Comparison of ENCODE assay signal across 15 cellular contexts in genomic region chr6:113461153-113461897, GRCh38.
DNase-seq lines count a peak whose midpoint lies in the region; ATAC-seq, FAIRE-seq and TF ChIP-seq lines count a peak whose summit lies in the region.
"Had no signal": no experiment of that assay in that cellular context is flagged by ENCODE, and none has a peak within 500 bp of the region (broad histone marks: within the 10 kb centered on the region; RNA-seq: fewer than 3 reads in every experiment).

No MANE protein-coding gene starts in this region.

- H3K27me3 ChIP-seq in HepG2 (ENCODE audit: control insufficient read depth in 1 of 2, insufficient read depth in 2 of 2, low read length in 2 of 2) (no peaks in the 10 kb centered on the region), right lobe of liver (no peaks in the 10 kb centered on the region), PC-3 (ENCODE audit: low read length) (no peaks in the 10 kb centered on the region)
- H3K27me3 ChIP-seq: BLaER1 treated with 17β-estradiol and CSF1 and Interleukin-3, amounts not matched to agents 10 nM and 100 nM; tibial artery had no signal

- H3K27ac Mint-ChIP-seq in effector memory CD8-positive, alpha-beta T cell: no peak overlapping the region

- no peak overlapping the region for H3K4me3 ChIP-seq in HepG2 (replicated peaks in 1 of 3; ENCODE audit: insufficient read depth in 1 of 3, low read depth in 2 of 3, low read length in 3 of 3)
- no peak overlapping the region for H3K4me3 ChIP-seq in right lobe of liver
- H3K4me3 ChIP-seq in PC-3 (ENCODE audit: low read length): no peak overlapping the region
- H3K4me3 ChIP-seq: BLaER1 treated with 17β-estradiol and CSF1 and Interleukin-3, amounts not matched to agents 10 nM and 100 nM; K562; prostate gland; tibial artery had no signal

- WGBS in HepG2 (ENCODE audit: low lambda C conversion rate): 54% methylated on average over 4 of the region's 4 CpGs
- 81% methylated on average over 4 of the region's 4 CpGs for WGBS in right lobe of liver (ENCODE audit: insufficient coverage, low coverage, low lambda C conversion rate, missing lambda C conversion rate)

- FAIRE-seq in HepG2 (lab: Jason Lieb, UNC): no peak
- FAIRE-seq: K562 had no signal

- H3K4me2 ChIP-seq in HepG2 (ENCODE audit: low read depth, low read length): no peak overlapping the region
- H3K4me2 ChIP-seq in PC-3 (ENCODE audit: low read length): no peak overlapping the region
- H3K4me2 ChIP-seq: BLaER1 treated with 17β-estradiol and CSF1 and Interleukin-3, amounts not matched to agents 10 nM and 100 nM had no signal

- no peaks in the 10 kb centered on the region for H3F3A ChIP-seq in PC-3 (ENCODE audit: low read length, unreplicated experiment)

- ATAC-seq in HepG2 (peak; percentile 62), right lobe of liver (no peak), PC-3 (no peak), HG03442 (IDR thresholded peaks at IDR 0.05; ENCODE audit: unreplicated experiment) (no peak), left colon (no peak)
- ATAC-seq in effector memory CD8-positive, alpha-beta T cell (replicated peaks): no peak
- ATAC-seq: esophagus mucosa, K562 had no signal

- CTCF ChIA-PET in HepG2 (lab: Yijun Ruan, JAX; ENCODE audit: low intra/inter-chr PET ratio, low total read pairs): no interaction called here
- CTCF ChIA-PET in PC-3 (lab: Charles Lee): no interaction called here

- POLR2A ChIA-PET in HepG2 (lab: Yijun Ruan, JAX): interaction anchor here (1.1 kb wide), 1 partner anchor 397 kb away, joined by 3 read pairs; no protein-coding TSS in a partner anchor
- POLR2A ChIA-PET in PC-3 (lab: Charles Lee; ENCODE audit: unreplicated experiment): no interaction called here

- intact Hi-C loops in HepG2 (cut with micrococcal nuclease; ENCODE audit: unreplicated experiment) (loop anchor here (2.0 kb wide), 1 partner anchor 155 kb away; no protein-coding TSS in a partner anchor), right lobe of liver (cut with DNase I) (no loop called here), PC-3 (cut with micrococcal nuclease) (no loop called here), left colon (cut with DNase I, micrococcal nuclease) (no loop called here)

- no peak overlapping the region for H3K9ac ChIP-seq in HepG2 (ENCODE audit: insufficient read depth, low read depth, low read length)
- no peak overlapping the region for H3K9ac ChIP-seq in PC-3 (ENCODE audit: low read length)
- H3K9ac ChIP-seq: BLaER1 treated with 17β-estradiol and CSF1 and Interleukin-3, amounts not matched to agents 10 nM and 100 nM had no signal

- H2AFZ ChIP-seq in HepG2 (ENCODE audit: low read length) (no peak overlapping the region), PC-3 (ENCODE audit: low read length) (no peak overlapping the region)

- no peak overlapping the region for H3K4me3 Mint-ChIP-seq in effector memory CD8-positive, alpha-beta T cell

- H3K27me3 Mint-ChIP-seq in effector memory CD8-positive, alpha-beta T cell: no peaks in the 10 kb centered on the region

- H3K36me3 ChIP-seq in HepG2 (replicated peaks in 1 of 2; ENCODE audit: control insufficient read depth in 1 of 2, insufficient read depth in 2 of 2, low read length in 2 of 2): no peaks in the 10 kb centered on the region
- H3K36me3 ChIP-seq in right lobe of liver: no peaks in the 10 kb centered on the region
- no peaks in the 10 kb centered on the region for H3K36me3 ChIP-seq in PC-3 (ENCODE audit: low read depth, low read length)
- H3K36me3 ChIP-seq: BLaER1 treated with 17β-estradiol and CSF1 and Interleukin-3, amounts not matched to agents 10 nM and 100 nM; prostate gland; tibial artery had no signal

- TF ChIP-seq CTCF in HepG2 (CRISPR knock-in tag; IDR thresholded peaks at IDR 0.05) (0 out of 2 replicates have a peak, but pooled peaks have one; percentile 5), right lobe of liver (IDR thresholded peaks at IDR 0.05) (peak in 1 of 4 donors; percentile 17), PC-3 (conservative IDR thresholded peaks at IDR 0.05; ENCODE audit: low read depth, low read length) (peak; percentile 51)

- no peak for TF ChIP-seq POLR2A in HepG2 (IDR thresholded peaks at IDR 0.05; ENCODE audit: insufficient read depth in 1 of 2, low read depth in 2 of 2, low read length in 2 of 2)
- no peak for TF ChIP-seq POLR2A in right lobe of liver (IDR thresholded peaks at IDR 0.05)

- TF ChIP-seq EP300 in HepG2 (IDR thresholded peaks at IDR 0.05; ENCODE audit: low read depth in 2 of 2, low read length in 2 of 2) (no peak), HepG2 (CRISPR knock-in tag; IDR thresholded peaks at IDR 0.05; ENCODE audit: borderline replicate concordance) (no peak)

- H3K9me3 ChIP-seq in HepG2 (ENCODE audit: low read length) (no peaks in the 10 kb centered on the region), right lobe of liver (no peaks in the 10 kb centered on the region), PC-3 (ENCODE audit: low read length) (no peaks in the 10 kb centered on the region)
- H3K9me3 ChIP-seq: BLaER1 treated with 17β-estradiol and CSF1 and Interleukin-3, amounts not matched to agents 10 nM and 100 nM; prostate gland; tibial artery had no signal

- peaks cover 0 to 2% of the 10 kb centered on the region in 2 donors for H3K9me3 Mint-ChIP-seq in effector memory CD8-positive, alpha-beta T cell

- in situ Hi-C loops in HepG2 (cut with HindIII; ENCODE audit: extremely low pct_ligation_motif_present, low pct_unique_long_range_greater_than_20kb) (no loop called here), ACHN (cut with HindIII; ENCODE audit: low pct_ligation_motif_present, low pct_unique_long_range_greater_than_20kb, low sequenced_read_pairs) (no loop called here)

- H3K9me2 ChIP-seq in PC-3 (replicated peaks; ENCODE audit: low read length): no peaks in the 10 kb centered on the region

- DNase-seq in HepG2 (ENCODE audit: low spot score) (peak; percentile 9), right lobe of liver (no peak), PC-3 (no peak), fibroblast of peridontal ligament (ENCODE audit: extremely low read depth) (peak; percentile 44), left colon (no peak), ACHN (no peak)
- DNase-seq in effector memory CD8-positive, alpha-beta T cell: no peak
- DNase-seq: amniotic stem cell, NCI-H526 treated with DMSO at 0.1 percent for 48 hours, tibial artery had no signal

- H3K4me1 ChIP-seq in HepG2 (ENCODE audit: insufficient read depth, low read length) (peaks cover 14% of the 10 kb centered on the region), right lobe of liver (no peaks in the 10 kb centered on the region), PC-3 (ENCODE audit: insufficient read depth, low read length) (peaks cover 16% of the 10 kb centered on the region)
- H3K4me1 ChIP-seq: prostate gland had no signal

- BruUV-seq in HepG2 (replicated peaks; lab: Mats Ljungman, UMichigan): no TSS peak
- BruUV-seq in PC-3 (replicated peaks; lab: Mats Ljungman, UMichigan): no TSS peak

- no peak for TF ChIP-seq RAD21 in HepG2 (CRISPR knock-in tag; IDR thresholded peaks at IDR 0.05)

- H3K27ac ChIP-seq in HepG2 (ENCODE audit: extremely low read length, insufficient read depth, low read length) (no peak overlapping the region), right lobe of liver (no peak overlapping the region), PC-3 (ENCODE audit: low read length) (no peak overlapping the region)
- H3K27ac ChIP-seq: BLaER1 treated with 17β-estradiol and CSF1 and Interleukin-3, amounts not matched to agents 10 nM and 100 nM; prostate gland; tibial artery had no signal

- no peaks in the 10 kb centered on the region for H4K20me1 ChIP-seq in HepG2 (ENCODE audit: insufficient read depth, low read length)
- H4K20me1 ChIP-seq in PC-3 (ENCODE audit: low read length): no peaks in the 10 kb centered on the region
- H4K20me1 ChIP-seq: BLaER1 treated with 17β-estradiol and CSF1 and Interleukin-3, amounts not matched to agents 10 nM and 100 nM had no signal

- no peaks in the 10 kb centered on the region for H3K4me1 Mint-ChIP-seq in effector memory CD8-positive, alpha-beta T cell (ENCODE audit: low read depth in 2 of 2)

- H3K36me3 Mint-ChIP-seq in effector memory CD8-positive, alpha-beta T cell (ENCODE audit: insufficient read depth): no peaks in the 10 kb centered on the region

- H3K79me2 ChIP-seq in HepG2 (ENCODE audit: insufficient read depth, low read length): no peaks in the 10 kb centered on the region
- no peaks in the 10 kb centered on the region for H3K79me2 ChIP-seq in PC-3 (ENCODE audit: low read length)

TF ChIP-seq in HepG2, 621 proteins besides CTCF, POLR2A, EP300 and RAD21:
- TF ChIP-seq STAG1 (CRISPR knock-in tag; IDR thresholded peaks at IDR 0.05) (peak; percentile 41; the same call in 1 of the 2 replicates), HMGXB3 (CRISPR knock-in tag; IDR thresholded peaks at IDR 0.05; ENCODE audit: borderline replicate concordance) (no peak)

Comparison
In these comparisons a context has a peak if more than half of its experiments do, and no peak if none do; other contexts are left out.
1. DNase-seq: peak in HepG2 (single experiment) and fibroblast of peridontal ligament (single experiment); none in right lobe of liver (0 of 3), PC-3 (single experiment), effector memory CD8-positive, alpha-beta T cell (0 of 3), left colon (0 of 2) and ACHN (single experiment).